11 cellular contexts compared by ENCODE assay signal in the genomic region with DNA sequence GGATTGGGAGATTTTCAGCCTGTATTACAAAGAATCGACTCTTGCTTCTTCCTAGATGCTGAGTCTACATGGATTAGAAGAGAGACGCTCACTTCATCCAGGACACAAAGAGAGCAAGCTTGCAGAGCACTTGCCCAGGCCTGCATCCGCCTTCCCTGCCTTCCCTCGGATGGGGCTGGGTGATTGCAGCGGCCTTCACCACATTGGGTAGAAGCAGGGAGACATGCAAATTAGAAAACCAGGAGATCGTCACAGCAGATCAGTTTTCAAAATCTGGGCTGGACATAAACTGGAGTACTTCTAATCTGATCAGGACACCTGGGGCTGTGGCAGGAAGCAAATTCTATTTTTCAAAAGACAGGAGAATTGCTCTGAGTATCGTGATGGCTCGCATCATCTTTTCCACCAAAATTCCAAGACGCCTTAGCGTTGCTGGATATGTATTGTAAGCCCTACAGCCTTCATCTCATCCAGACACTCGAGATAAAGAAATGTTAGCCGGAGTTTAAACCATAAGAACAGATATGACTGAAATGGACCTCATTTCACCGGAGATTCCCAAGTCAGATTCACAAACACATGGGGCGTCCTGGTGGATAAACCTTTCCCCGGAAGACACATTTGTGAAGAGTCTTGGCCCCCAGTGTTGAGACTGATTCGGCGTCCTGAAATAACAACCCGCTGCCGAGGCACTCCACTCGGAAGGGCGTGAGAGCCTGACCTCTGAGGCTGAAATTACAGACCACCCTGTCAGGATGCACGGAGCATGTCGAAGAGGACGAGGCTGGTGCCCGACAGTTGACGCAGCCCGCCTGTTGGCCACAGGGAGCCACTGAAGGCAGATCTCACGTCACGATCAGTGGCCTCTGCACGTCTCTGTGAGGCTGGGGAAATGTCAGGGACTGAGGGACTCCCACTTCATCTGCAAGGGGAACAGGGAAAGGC.
DNase-seq lines count a peak whose midpoint lies in the region; FAIRE-seq and TF ChIP-seq lines count a peak whose summit lies in the region.
"Had no signal": no experiment of that assay in that cellular context is flagged by ENCODE, and none has a peak within 500 bp of the region (broad histone marks: within the 10 kb centered on the region; RNA-seq: fewer than 3 reads in every experiment).

No MANE protein-coding gene starts in this region.

- DNase-seq in DMS79 treated with DMSO at 0.1 percent for 48 hours (lab: John Stamatoyannopoulos, UW) (peak; percentile 5), DMS79 (lab: John Stamatoyannopoulos, UW) (no peak), UCSD-AML1 (lab: John Stamatoyannopoulos, UW; ENCODE audit: unreplicated experiment) (peak; percentile 10), kidney (peak; percentile 87), tibial artery (peak; percentile 40 to 76), GM23248 (no peak), NAMALWA (ENCODE audit: low spot score) (no peak)
- DNase-seq in activated naive CD8-positive, alpha-beta T cell treated with anti-CD3 and anti-CD28 coated beads for 36 hours, result no peak
- DNase-seq: effector CD4-positive, alpha-beta T cell had no signal

- TF ChIP-seq CTCF in kidney (IDR thresholded peaks at IDR 0.05; ENCODE audit: borderline replicate concordance, extremely low read depth, insufficient read depth), result no peak
- TF ChIP-seq CTCF in tibial artery (IDR thresholded peaks at IDR 0.05), result no peak

- H3K9me2 ChIP-seq in GM23248 (ENCODE audit: insufficient read depth), result no peaks in the 10 kb centered on the region

- H3K27me3 ChIP-seq in tibial artery (no peaks in the 10 kb centered on the region), GM23248 (replicated peaks; ENCODE audit: insufficient read depth) (no peaks in the 10 kb centered on the region)

- H3F3A ChIP-seq in GM23248 (ENCODE audit: insufficient read depth), result peaks cover 26% of the 10 kb centered on the region

- no peaks in the 10 kb centered on the region for H3K9me3 Mint-ChIP-seq in activated naive CD8-positive, alpha-beta T cell treated with anti-CD3 and anti-CD28 coated beads for 36 hours
- H3K9me3 Mint-ChIP-seq: memory B cell had no signal

- no peak overlapping the region for H3K4me2 ChIP-seq in GM23248 (ENCODE audit: unreplicated experiment)

- no peak overlapping the region for H3K27ac Mint-ChIP-seq in activated naive CD8-positive, alpha-beta T cell treated with anti-CD3 and anti-CD28 coated beads for 36 hours
- H3K27ac Mint-ChIP-seq: memory B cell had no signal

- H3K36me3 Mint-ChIP-seq in activated naive CD8-positive, alpha-beta T cell treated with anti-CD3 and anti-CD28 coated beads for 36 hours, result no peaks in the 10 kb centered on the region
- H3K36me3 Mint-ChIP-seq: memory B cell had no signal

- in situ Hi-C loops in GM23248 (cut with MboI), result no loop called here

- H3K4me3 Mint-ChIP-seq in activated naive CD8-positive, alpha-beta T cell treated with anti-CD3 and anti-CD28 coated beads for 36 hours, result no peak overlapping the region
- H3K4me3 Mint-ChIP-seq: memory B cell had no signal

- no peak overlapping the region for H3K27ac ChIP-seq in kidney (ENCODE audit: low read depth in 2 of 2, low read length in 2 of 2)
- peak overlapping the region; percentile 21 to 54 for H3K27ac ChIP-seq in tibial artery
- H3K27ac ChIP-seq in GM23248, result no peak overlapping the region

- H3K4me3 ChIP-seq in kidney (ENCODE audit: low read length in 2 of 2) (peak overlapping the region; percentile 9 to 48), tibial artery (peak overlapping the region; percentile 27 to 30), GM23248 (no peak overlapping the region)

- H3K27me3 Mint-ChIP-seq in activated naive CD8-positive, alpha-beta T cell treated with anti-CD3 and anti-CD28 coated beads for 36 hours, result no peaks in the 10 kb centered on the region
- H3K27me3 Mint-ChIP-seq: memory B cell had no signal

- intact Hi-C loops in kidney (cut with DNase I) (no loop called here), tibial artery (cut with DNase I; ENCODE audit: low total_unique reads) (no loop called here)

- H3K9me3 ChIP-seq in kidney (ENCODE audit: control insufficient read depth in 1 of 2, low read length in 2 of 2), result no peaks in the 10 kb centered on the region
- H3K9me3 ChIP-seq in tibial artery, result no peaks in the 10 kb centered on the region
- H3K9me3 ChIP-seq in GM23248 (ENCODE audit: low read depth), result no peaks in the 10 kb centered on the region

- H3K4me1 ChIP-seq in kidney (ENCODE audit: control insufficient read depth in 1 of 2, insufficient read depth in 1 of 2, low read depth in 1 of 2, low read length in 2 of 2) (peaks cover 3 to 9% of the 10 kb centered on the region in 2 donors), tibial artery (peaks cover 0 to 26% (median 4%) of the 10 kb centered on the region in 4 donors), GM23248 (ENCODE audit: insufficient read depth) (peaks cover 24% of the 10 kb centered on the region)

- H3K79me2 ChIP-seq in GM23248 (ENCODE audit: insufficient read depth), result no peaks in the 10 kb centered on the region

- H3K9ac ChIP-seq in kidney (ENCODE audit: low read length in 2 of 2) (no peak overlapping the region), GM23248 (no peak overlapping the region)

- FAIRE-seq in kidney (lab: Jason Lieb, UNC), result peak; percentile 33
- FAIRE-seq: A204.1 had no signal

- no peaks in the 10 kb centered on the region for H4K20me1 ChIP-seq in GM23248 (ENCODE audit: insufficient read depth)

- H3K4me1 Mint-ChIP-seq in activated naive CD8-positive, alpha-beta T cell treated with anti-CD3 and anti-CD28 coated beads for 36 hours, result no peaks in the 10 kb centered on the region
- H3K4me1 Mint-ChIP-seq: memory B cell had no signal

- 97% methylated on average over 30 of the region's 30 CpGs for WGBS in GM23248 (ENCODE audit: low coverage in 1 of 2, low lambda C conversion rate in 2 of 2, missing lambda C conversion rate in 2 of 2), 2 experiments

- H2AFZ ChIP-seq in GM23248, result no peak overlapping the region

- H3K36me3 ChIP-seq in kidney (ENCODE audit: control insufficient read depth in 1 of 2, insufficient read depth in 2 of 2, low read length in 2 of 2) (no peaks in the 10 kb centered on the region), tibial artery (no peaks in the 10 kb centered on the region), GM23248 (ENCODE audit: low read depth) (no peaks in the 10 kb centered on the region)

Comparison
In these comparisons a context has a peak if more than half of its experiments do, and no peak if none do; other contexts are left out.
1. DNase-seq: peak in DMS79 treated with DMSO at 0.1 percent for 48 hours (single experiment), UCSD-AML1 (single experiment), kidney (single experiment) and tibial artery (2 of 2); none in DMS79 (single experiment), activated naive CD8-positive, alpha-beta T cell treated with anti-CD3 and anti-CD28 coated beads for 36 hours (single experiment), GM23248 (single experiment) and NAMALWA (single experiment).
2. H3K27ac ChIP-seq: peak in tibial artery (2 of 2); none in kidney (0 of 2) and GM23248 (single experiment).